In genomic region chr14:23610090-23610814, GRCh38 we compare ENCODE assay signal across 1 cellular context.
TF ChIP-seq lines count a peak whose summit lies in the region.

No MANE protein-coding gene starts in this region.

TF ChIP-seq in HepG2, 621 proteins besides CTCF, POLR2A, EP300 and RAD21 (continued from another document and continues in another):
- TF ChIP-seq PBX3 (CRISPR knock-in tag; IDR thresholded peaks at IDR 0.05; ENCODE audit: borderline replicate concordance) (0 out of 2 replicates have a peak, but pooled peaks have one; percentile 11), REPIN1 (CRISPR knock-in tag; IDR thresholded peaks at IDR 0.05; ENCODE audit: borderline replicate concordance, low read depth) (peak; percentile 65; the same call in 1 of the 2 replicates), RELA (CRISPR knock-in tag; IDR thresholded peaks at IDR 0.05) (peak; percentile 18), CSRNP1 (CRISPR knock-in tag; IDR thresholded peaks at IDR 0.05) (no peak), ZNF572 (CRISPR knock-in tag; IDR thresholded peaks at IDR 0.05) (no peak), KLF12 (CRISPR knock-in tag; IDR thresholded peaks at IDR 0.05; ENCODE audit: borderline replicate concordance) (no peak; the same call in 1 of the 2 replicates), SRSF1 (optimal IDR thresholded peaks at IDR 0.05; ENCODE audit: low read depth, low read length) (no peak), ARID4A (CRISPR knock-in tag; IDR thresholded peaks at IDR 0.05; ENCODE audit: borderline replicate concordance) (peak; percentile 70; the same call in 1 of the 2 replicates), NFKB2 (CRISPR knock-in tag; IDR thresholded peaks at IDR 0.05; ENCODE audit: borderline replicate concordance) (no peak), ZFP82 (CRISPR knock-in tag; IDR thresholded peaks at IDR 0.05; ENCODE audit: borderline replicate concordance) (no peak), SSRP1 (CRISPR knock-in tag; IDR thresholded peaks at IDR 0.05) (no peak; the same call in 1 of the 2 replicates), BRF2 (CRISPR knock-in tag; IDR thresholded peaks at IDR 0.05) (no peak), ZNF597 (CRISPR knock-in tag; IDR thresholded peaks at IDR 0.05) (no peak), HDAC1 (CRISPR knock-in tag; IDR thresholded peaks at IDR 0.05) (no peak), ZNF101 (CRISPR knock-in tag; IDR thresholded peaks at IDR 0.05; ENCODE audit: borderline replicate concordance, low read depth) (no peak; the same call in 1 of the 2 replicates), GLMP (CRISPR knock-in tag; IDR thresholded peaks at IDR 0.05; ENCODE audit: borderline replicate concordance) (no peak), ZNF275 (CRISPR knock-in tag; IDR thresholded peaks at IDR 0.05; ENCODE audit: borderline replicate concordance) (no peak), RFXANK (CRISPR knock-in tag; IDR thresholded peaks at IDR 0.05) (no peak), RBM39 (IDR thresholded peaks at IDR 0.05; ENCODE audit: low read depth, low read length, poor library complexity, severe bottlenecking) (no peak), THYN1 (CRISPR knock-in tag; IDR thresholded peaks at IDR 0.05; ENCODE audit: borderline replicate concordance, low read depth) (no peak), ELF1 (CRISPR knock-in tag; IDR thresholded peaks at IDR 0.05) (no peak), HOMEZ (CRISPR knock-in tag; IDR thresholded peaks at IDR 0.05; ENCODE audit: low read depth) (peak; percentile 88), SKIL (CRISPR knock-in tag; IDR thresholded peaks at IDR 0.05; ENCODE audit: borderline replicate concordance) (no peak), FOXK1 (CRISPR knock-in tag; IDR thresholded peaks at IDR 0.05; ENCODE audit: borderline replicate concordance, low read depth) (peak; percentile 79; the same call in 1 of the 2 replicates), ZNF333 (CRISPR knock-in tag; IDR thresholded peaks at IDR 0.05; ENCODE audit: borderline replicate concordance) (no peak), FLYWCH1 (CRISPR knock-in tag; IDR thresholded peaks at IDR 0.05) (no peak), RAD51 (IDR thresholded peaks at IDR 0.05; ENCODE audit: borderline replicate concordance) (no peak), CAMTA2 (CRISPR knock-in tag; IDR thresholded peaks at IDR 0.05; ENCODE audit: borderline replicate concordance) (no peak), TSC22D2 (CRISPR knock-in tag; IDR thresholded peaks at IDR 0.05; ENCODE audit: borderline replicate concordance) (no peak), HNRNPH1 (optimal IDR thresholded peaks at IDR 0.05; ENCODE audit: low read depth, low read length) (peak; percentile 15), ZBTB34 (CRISPR knock-in tag; IDR thresholded peaks at IDR 0.05) (no peak), HIC2 (CRISPR knock-in tag; IDR thresholded peaks at IDR 0.05; ENCODE audit: low read depth) (no peak), ZNF775 (CRISPR knock-in tag; IDR thresholded peaks at IDR 0.05; ENCODE audit: borderline replicate concordance) (no peak; the same call in 1 of the 2 replicates), FIP1L1 (IDR thresholded peaks at IDR 0.05; ENCODE audit: borderline replicate concordance, insufficient read depth, low read depth, low read length) (no peak), MTA1 (CRISPR knock-in tag; IDR thresholded peaks at IDR 0.05; ENCODE audit: borderline replicate concordance) (0 out of 2 replicates have a peak, but pooled peaks have one; percentile 8), RORA (CRISPR knock-in tag; IDR thresholded peaks at IDR 0.05) (no peak)
